In genomic region chr1:46569116-46569515, GRCh38 we compare ENCODE assay signal across 33 cellular contexts. TPM values are rescaled to one million over a fixed set of nuclear protein-coding genes. Genes with fewer than 3 reads are reported as not detected.
"Had no signal": no experiment of that assay in that cellular context is flagged by ENCODE, and none has a peak within 500 bp of the region (broad histone marks: within the 10 kb centered on the region; RNA-seq: fewer than 3 reads in every experiment).

No MANE protein-coding gene starts in this region.

- H3K36me3 ChIP-seq: breast epithelium had no signal

- H3K9me3 ChIP-seq: ascending aorta, breast epithelium, esophagus squamous epithelium had no signal

- DNase-seq: activated B cell treated with CpG ODN at 0.5 μM for 24 hours; activated CD4-positive, alpha-beta memory T cell treated with anti-CD3 and anti-CD28 coated beads, Interleukin-2, amount 10 ng/mL, durations not matched to agents 7 days and 5 days; activated CD4-positive, alpha-beta T cell treated with anti-CD3 and anti-CD28 coated beads for 48 hours; activated CD8-positive, alpha-beta memory T cell treated with anti-CD3 and anti-CD28 coated beads, Interleukin-2, amount 50 U/mL, for 48 hours; activated gamma-delta T cell; activated naive CD4-positive, alpha-beta T cell; activated naive CD4-positive, alpha-beta T cell treated with anti-CD3 and anti-CD28 coated beads, Interleukin-2, amount 10 ng/mL, durations not matched to agents 7 days and 5 days; activated naive CD8-positive, alpha-beta T cell treated with anti-CD3 and anti-CD28 coated beads, Interleukin-2, amount 10 ng/mL, durations not matched to agents 7 days and 5 days; activated T-cell treated with anti-CD3 and anti-CD28 coated beads for 4 hours; activated T-cell treated with anti-CD3 and anti-CD28 coated beads, Interleukin-2, amount 50 U/mL, for 24 hours; activated T-cell treated with anti-CD3 and anti-CD28 coated beads, Interleukin-2, amount 50 U/mL, for 72 hours; dorsolateral prefrontal cortex; effector memory CD4-positive, alpha-beta T cell; erythroblast; esophagus squamous epithelium; foreskin melanocyte; T-helper 1 cell; T-helper 17 cell; T1000; WERI-Rb-1 had no signal

- H3K4me3 ChIP-seq: ascending aorta, breast epithelium, cardiac muscle cell, coronary artery, dorsolateral prefrontal cortex, esophagus squamous epithelium had no signal

- H3K27me3 Mint-ChIP-seq: activated B cell treated with CpG ODN at 0.5 μM for 24 hours; activated CD4-positive, alpha-beta memory T cell treated with anti-CD3 and anti-CD28 coated beads, Interleukin-2, amount 10 ng/mL, durations not matched to agents 7 days and 5 days; activated naive CD4-positive, alpha-beta T cell treated with anti-CD3 and anti-CD28 coated beads, Interleukin-2, amount 10 ng/mL, durations not matched to agents 7 days and 5 days; activated naive CD8-positive, alpha-beta T cell treated with anti-CD3 and anti-CD28 coated beads, Interleukin-2, amount 10 ng/mL, durations not matched to agents 7 days and 5 days; activated T-cell treated with anti-CD3 and anti-CD28 coated beads, Interleukin-2, amount 50 U/mL, for 24 hours; brain; central memory CD8-positive, alpha-beta T cell; dendritic cell treated with granulocyte-macrophage colony-stimulating factor and Interleukin-4, amounts not matched to agents 40 ng/mL and 50 ng/mL, for 4 days; T-helper 17 cell had no signal

- H3K4me3 Mint-ChIP-seq: activated B cell treated with CpG ODN at 0.5 μM for 24 hours; activated CD4-positive, alpha-beta memory T cell treated with anti-CD3 and anti-CD28 coated beads, Interleukin-2, amount 10 ng/mL, durations not matched to agents 7 days and 5 days; activated naive CD4-positive, alpha-beta T cell treated with anti-CD3 and anti-CD28 coated beads, Interleukin-2, amount 10 ng/mL, durations not matched to agents 7 days and 5 days; activated naive CD8-positive, alpha-beta T cell treated with anti-CD3 and anti-CD28 coated beads, Interleukin-2, amount 10 ng/mL, durations not matched to agents 7 days and 5 days; activated T-cell treated with anti-CD3 and anti-CD28 coated beads, Interleukin-2, amount 50 U/mL, for 24 hours; activated T-cell treated with anti-CD3 and anti-CD28 coated beads, Interleukin-2, amount 50 U/mL, for 72 hours; central memory CD8-positive, alpha-beta T cell; dendritic cell treated with granulocyte-macrophage colony-stimulating factor and Interleukin-4, amounts not matched to agents 40 ng/mL and 50 ng/mL, for 4 days; T-helper 17 cell; T-helper 2 cell treated with Interferon-gamma antibody and Interleukin-4, amounts not matched to agents 5 μg/mL and 100 μg/mL, for 36 hours had no signal

- H3K27me3 ChIP-seq: ascending aorta, breast epithelium, cardiac muscle cell, dorsolateral prefrontal cortex, esophagus squamous epithelium had no signal

- H3K27ac ChIP-seq: ascending aorta, breast epithelium, cardiac muscle cell, dorsolateral prefrontal cortex, WERI-Rb-1 had no signal

- H3K4me1 ChIP-seq: breast epithelium had no signal

- H3K27ac Mint-ChIP-seq: activated B cell treated with CpG ODN at 0.5 μM for 24 hours; activated CD4-positive, alpha-beta memory T cell treated with anti-CD3 and anti-CD28 coated beads, Interleukin-2, amount 10 ng/mL, durations not matched to agents 7 days and 5 days; activated naive CD4-positive, alpha-beta T cell treated with anti-CD3 and anti-CD28 coated beads, Interleukin-2, amount 10 ng/mL, durations not matched to agents 7 days and 5 days; activated naive CD4-positive, alpha-beta T cell treated with anti-CD3 and anti-CD28 coated beads, Interleukin-2, amount 50 U/mL, for 72 hours; activated naive CD8-positive, alpha-beta T cell treated with anti-CD3 and anti-CD28 coated beads, Interleukin-2, amount 10 ng/mL, durations not matched to agents 7 days and 5 days; activated T-cell treated with anti-CD3 and anti-CD28 coated beads, Interleukin-2, amount 50 U/mL, for 24 hours; activated T-cell treated with anti-CD3 and anti-CD28 coated beads, Interleukin-2, amount 50 U/mL, for 72 hours; dendritic cell treated with granulocyte-macrophage colony-stimulating factor and Interleukin-4, amounts not matched to agents 40 ng/mL and 50 ng/mL, for 4 days; T-helper 17 cell; T-helper 2 cell treated with Interferon-gamma antibody and Interleukin-4, amounts not matched to agents 5 μg/mL and 100 μg/mL, for 36 hours had no signal

- H3K4me1 Mint-ChIP-seq: activated B cell treated with CpG ODN at 0.5 μM for 24 hours; central memory CD8-positive, alpha-beta T cell had no signal

- ATAC-seq: activated CD4-positive, CD25-positive, alpha-beta regulatory T cell treated with anti-CD3 and anti-CD28 coated beads, Interleukin-2, amount 50 U/mL, for 24 hours; activated naive CD4-positive, alpha-beta T cell treated with anti-CD3 and anti-CD28 coated beads, Interleukin-2, amount 50 U/mL, for 72 hours; activated T-cell treated with anti-CD3 and anti-CD28 coated beads, Interleukin-2, amount 50 U/mL, for 72 hours; T-helper 17 cell had no signal

- H3K9me3 Mint-ChIP-seq: activated B cell treated with CpG ODN at 0.5 μM for 24 hours; activated CD4-positive, alpha-beta memory T cell treated with anti-CD3 and anti-CD28 coated beads, Interleukin-2, amount 10 ng/mL, durations not matched to agents 7 days and 5 days; activated naive CD4-positive, alpha-beta T cell treated with anti-CD3 and anti-CD28 coated beads, Interleukin-2, amount 10 ng/mL, durations not matched to agents 7 days and 5 days; activated naive CD4-positive, alpha-beta T cell treated with anti-CD3 and anti-CD28 coated beads, Interleukin-2, amount 50 U/mL, for 72 hours; activated naive CD8-positive, alpha-beta T cell treated with anti-CD3 and anti-CD28 coated beads, Interleukin-2, amount 10 ng/mL, durations not matched to agents 7 days and 5 days; activated T-cell treated with anti-CD3 and anti-CD28 coated beads, Interleukin-2, amount 50 U/mL, for 24 hours; activated T-cell treated with anti-CD3 and anti-CD28 coated beads, Interleukin-2, amount 50 U/mL, for 72 hours; brain; central memory CD8-positive, alpha-beta T cell; dendritic cell treated with granulocyte-macrophage colony-stimulating factor and Interleukin-4, amounts not matched to agents 40 ng/mL and 50 ng/mL, for 4 days; T-helper 2 cell treated with Interferon-gamma antibody and Interleukin-4, amounts not matched to agents 5 μg/mL and 100 μg/mL, for 36 hours had no signal

RNA-seq across cellular contexts. Expression of gene KNCN, which starts 17.7 kb away (rescaled TPM):
- total RNA-seq: activated B cell treated with CpG ODN at 0.5 μM for 24 hours; activated CD4-positive, alpha-beta memory T cell treated with anti-CD3 and anti-CD28 coated beads, Interleukin-2, amount 10 ng/mL, durations not matched to agents 7 days and 5 days; activated naive CD4-positive, alpha-beta T cell treated with anti-CD3 and anti-CD28 coated beads, Interleukin-2, amount 50 U/mL, for 72 hours; activated naive CD8-positive, alpha-beta T cell treated with anti-CD3 and anti-CD28 coated beads, Interleukin-2, amount 10 ng/mL, durations not matched to agents 7 days and 5 days; activated T-cell treated with anti-CD3 and anti-CD28 coated beads, Interleukin-2, amount 50 U/mL, for 72 hours; ascending aorta; breast epithelium; cardiac muscle cell; cerebellum; esophagus squamous epithelium; fibroblast of lung; fibroblast of villous mesenchyme; T-helper 17 cell had no signal
- polyA plus RNA-seq: cardiac muscle cell, fibroblast of lung had no signal
